In genomic region chr6:117269649-117270120, GRCh38 we compare ENCODE assay signal across 1 cellular context.
A peak's percentile ranks its signal among the peaks of the same experiment; 100 is the strongest.
TF ChIP-seq lines count a peak whose summit lies in the region.

No MANE protein-coding gene starts in this region.

TF ChIP-seq in HEK293, 187 proteins besides CTCF, POLR2A, EP300 and RAD21 (continued from another document):
- TF ChIP-seq ZNF18 (tag by site-specific recombination; IDR thresholded peaks at IDR 0.05), result no peak
- TF ChIP-seq ZBTB6 (tag by site-specific recombination; IDR thresholded peaks at IDR 0.05), result no peak
- TF ChIP-seq ZNF558 (tag by site-specific recombination; IDR thresholded peaks at IDR 0.05), result peak; percentile 58
- no peak for TF ChIP-seq ZNF23 (tag by site-specific recombination; IDR thresholded peaks at IDR 0.05; ENCODE audit: borderline replicate concordance)
- no peak for TF ChIP-seq FEZF1 (tag by site-specific recombination; IDR thresholded peaks at IDR 0.05)
